In the genomic region with DNA sequence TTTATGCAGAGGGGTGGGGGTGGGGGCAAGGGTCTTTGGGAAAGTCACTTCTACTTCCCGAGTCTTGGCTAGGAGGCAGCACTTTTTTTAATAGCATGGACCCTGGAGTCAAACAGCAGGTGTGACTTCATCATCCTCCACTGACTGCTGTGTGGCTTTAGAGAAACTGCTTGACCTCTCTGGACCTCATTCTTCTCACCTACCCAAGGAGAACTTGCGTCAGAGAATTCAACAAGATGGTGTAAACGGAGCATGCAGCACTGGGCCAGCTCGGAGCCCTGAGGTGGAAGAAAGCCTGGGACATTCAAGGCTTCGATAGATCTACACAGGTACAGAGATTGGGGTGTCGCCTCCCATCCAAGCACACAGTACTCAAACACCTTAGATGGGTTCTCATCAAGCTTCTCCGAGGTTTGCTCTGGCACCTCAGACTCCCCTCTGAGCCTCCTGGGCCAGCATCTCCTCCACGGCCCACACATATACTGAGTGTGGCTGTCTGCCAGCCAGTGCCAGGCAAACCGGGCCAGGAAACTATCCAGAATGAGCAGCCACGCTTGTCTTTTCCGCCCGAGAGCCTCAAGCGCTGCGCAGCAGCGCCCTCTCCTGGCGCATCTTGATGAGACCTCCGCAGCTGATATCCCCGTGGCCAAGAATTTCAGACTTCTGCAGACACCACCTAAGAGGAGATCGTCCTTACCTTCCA, we compare ENCODE assay signal across 10 cellular contexts. TPM values are rescaled to one million over a fixed set of nuclear protein-coding genes. Genes with fewer than 3 reads are reported as not detected.
DNase-seq lines count a peak whose midpoint lies in the region; ATAC-seq, FAIRE-seq and TF ChIP-seq lines count a peak whose summit lies in the region.
"Had no signal": no experiment of that assay in that cellular context is flagged by ENCODE, and none has a peak within 500 bp of the region (broad histone marks: within the 10 kb centered on the region; RNA-seq: fewer than 3 reads in every experiment).

No MANE protein-coding gene starts in this region.

- H3K27me3 ChIP-seq in foreskin keratinocyte, result peaks cover 32% of the 10 kb centered on the region
- no peaks in the 10 kb centered on the region for H3K27me3 ChIP-seq in pancreas

- ATAC-seq in foreskin keratinocyte, result peak; percentile 53
- peak; percentile 44 to 60 (median 50) for ATAC-seq in pancreas
- no peak for ATAC-seq in HG03039 (IDR thresholded peaks at IDR 0.05; ENCODE audit: unreplicated experiment)

- H3K4me3 Mint-ChIP-seq in activated CD4-positive, alpha-beta memory T cell treated with anti-CD3 and anti-CD28 coated beads, Interleukin-2, amount 10 ng/mL, durations not matched to agents 7 days and 5 days, result no peak overlapping the region
- H3K4me3 Mint-ChIP-seq: IgD-negative memory B cell had no signal

- peaks cover 16% of the 10 kb centered on the region for H3K27me3 Mint-ChIP-seq in activated CD4-positive, alpha-beta memory T cell treated with anti-CD3 and anti-CD28 coated beads, Interleukin-2, amount 10 ng/mL, durations not matched to agents 7 days and 5 days

- H3K9me3 Mint-ChIP-seq in activated CD4-positive, alpha-beta memory T cell treated with anti-CD3 and anti-CD28 coated beads, Interleukin-2, amount 10 ng/mL, durations not matched to agents 7 days and 5 days, result no peaks in the 10 kb centered on the region

- intact Hi-C loops in pancreas (cut with DNase I), result loop anchor here in 2 of 3 donors (5.0 to 10.0 kb wide), 3 partner anchors 263 to 365 kb away; no protein-coding TSS in a partner anchor

- peak; percentile 31 for DNase-seq in CMK (ENCODE audit: low read depth)
- peak; percentile 46 for DNase-seq in GM19240 (ENCODE audit: insufficient read length, low spot score)
- peak; percentile 91 for DNase-seq in NCI-H2196 (lab: John Stamatoyannopoulos, UW; ENCODE audit: unreplicated experiment)
- DNase-seq in activated CD4-positive, alpha-beta memory T cell treated with anti-CD3 and anti-CD28 coated beads, Interleukin-2, amount 10 ng/mL, durations not matched to agents 7 days and 5 days, result peak; percentile 55
- DNase-seq in foreskin keratinocyte, result peak in 1 of 2 donors; percentile 34
- DNase-seq in pancreas, result peak in 5 of 6 donors; percentile 45 to 89 (median 73)
- DNase-seq in mesenteric fat pad (ENCODE audit: low spot score), result no peak
- DNase-seq: naive B cell had no signal

- POLR2A ChIA-PET in activated CD4-positive, alpha-beta memory T cell treated with anti-CD3 and anti-CD28 coated beads, Interleukin-2, amount 10 ng/mL, durations not matched to agents 7 days and 5 days (lab: Charles Lee), result no interaction called here

- no peaks in the 10 kb centered on the region for H3K4me1 ChIP-seq in foreskin keratinocyte
- H3K4me1 ChIP-seq in pancreas, result no peaks in the 10 kb centered on the region

- H3K4me3 ChIP-seq in pancreas, result no peak overlapping the region

- no peaks in the 10 kb centered on the region for H3K36me3 Mint-ChIP-seq in activated CD4-positive, alpha-beta memory T cell treated with anti-CD3 and anti-CD28 coated beads, Interleukin-2, amount 10 ng/mL, durations not matched to agents 7 days and 5 days (ENCODE audit: low read depth)
- H3K36me3 Mint-ChIP-seq: naive B cell had no signal

- WGBS in pancreas, 2 donors, result 25% methylated on average over 19 of the region's 19 CpGs

- H3K27ac Mint-ChIP-seq in activated CD4-positive, alpha-beta memory T cell treated with anti-CD3 and anti-CD28 coated beads, Interleukin-2, amount 10 ng/mL, durations not matched to agents 7 days and 5 days, result no peak overlapping the region
- H3K27ac Mint-ChIP-seq: IgD-negative memory B cell, naive B cell had no signal

- no peaks in the 10 kb centered on the region for H3K9me3 ChIP-seq in pancreas

- CTCF ChIA-PET in activated CD4-positive, alpha-beta memory T cell treated with anti-CD3 and anti-CD28 coated beads, Interleukin-2, amount 10 ng/mL, durations not matched to agents 7 days and 5 days (lab: Charles Lee), result interaction anchor here (0.9 to 2.2 kb wide), 9 partner anchors 8 to 364 kb away, joined by 3 to 19 read pairs (median 3); no protein-coding TSS in a partner anchor

- no peak for FAIRE-seq in pancreas (lab: Jason Lieb, UNC)

- H3K4me1 Mint-ChIP-seq in activated CD4-positive, alpha-beta memory T cell treated with anti-CD3 and anti-CD28 coated beads, Interleukin-2, amount 10 ng/mL, durations not matched to agents 7 days and 5 days, result no peaks in the 10 kb centered on the region

- TF ChIP-seq CTCF in foreskin keratinocyte (conservative IDR thresholded peaks at IDR 0.05) (peak; percentile 90), pancreas (IDR thresholded peaks at IDR 0.05) (peak; percentile 56 to 66 (median 59))

- H3K36me3 ChIP-seq in pancreas, result no peaks in the 10 kb centered on the region

- H3K27ac ChIP-seq in foreskin keratinocyte (no peak overlapping the region), pancreas (no peak overlapping the region)

RNA-seq across cellular contexts. Expression of a gene that starts 4.6 kb away (rescaled TPM):
- total RNA-seq in activated CD4-positive, alpha-beta memory T cell treated with anti-CD3 and anti-CD28 coated beads, Interleukin-2, amount 10 ng/mL, durations not matched to agents 7 days and 5 days, result not detected
- not detected in 2 replicates for total RNA-seq in foreskin keratinocyte
- polyA plus RNA-seq in foreskin keratinocyte, result not detected in 2 replicates
- 1 to 10 TPM in 3 of 6 donors, under 1 TPM in 3; 0.37 to 2.1 (median 1.1) TPM for total RNA-seq in pancreas
- polyA plus RNA-seq in pancreas, result 1 to 10 TPM; 1.5 to 3.2 TPM
- total RNA-seq in mesenteric fat pad, result not detected
- polyA plus RNA-seq: IgD-negative memory B cell had no signal
